ENCODE assay signal across 16 cellular contexts in genomic region chr9:99889120-99889519, GRCh38.
"Had no signal": no experiment of that assay in that cellular context is flagged by ENCODE, and none has a peak within 500 bp of the region (broad histone marks: within the 10 kb centered on the region; RNA-seq: fewer than 3 reads in every experiment).

No MANE protein-coding gene starts in this region.

- H3K9me3 Mint-ChIP-seq: activated CD4-positive, alpha-beta memory T cell treated with anti-CD3 and anti-CD28 coated beads for 36 hours; activated T-helper 1 cell treated with anti-CD3 and anti-CD28 coated beads, Interleukin-12 subunit alpha, Interleukin-12 subunit beta, Interleukin-2, Interleukin-4 antibody, amounts not matched to agents 30 ng/mL and 10 ng/mL and 1 ng/mL, durations not matched to agents 14 hours and 24 hours and 36 hours; nephron progenitor cell had no signal

- H3K36me3 ChIP-seq: heart right ventricle, sigmoid colon had no signal

- H3K27ac ChIP-seq: heart right ventricle, sigmoid colon had no signal

- H3K4me3 Mint-ChIP-seq: activated CD4-positive, alpha-beta memory T cell treated with anti-CD3 and anti-CD28 coated beads for 36 hours; activated T-helper 1 cell treated with anti-CD3 and anti-CD28 coated beads, Interleukin-12 subunit alpha, Interleukin-12 subunit beta, Interleukin-2, Interleukin-4 antibody, amounts not matched to agents 30 ng/mL and 10 ng/mL and 1 ng/mL, durations not matched to agents 14 hours and 24 hours and 36 hours; nephron progenitor cell had no signal

- FAIRE-seq: astrocyte, colon, endothelial cell of umbilical vein had no signal

- H3K9me3 ChIP-seq: heart right ventricle, sigmoid colon had no signal

- H3K36me3 Mint-ChIP-seq: activated CD4-positive, alpha-beta memory T cell treated with anti-CD3 and anti-CD28 coated beads for 36 hours had no signal

- ATAC-seq: activated CD4-positive, CD25-positive, alpha-beta regulatory T cell treated with anti-CD3 and anti-CD28 coated beads, Interleukin-2, amount 50 U/mL, for 24 hours; heart right ventricle; left ventricle myocardium superior had no signal

- H3K4me1 Mint-ChIP-seq: nephron progenitor cell had no signal

- H3K27me3 Mint-ChIP-seq: activated CD4-positive, alpha-beta memory T cell treated with anti-CD3 and anti-CD28 coated beads for 36 hours had no signal

- H3K4me1 ChIP-seq: heart right ventricle, sigmoid colon had no signal

- DNase-seq: activated CD4-positive, alpha-beta memory T cell treated with anti-CD3 and anti-CD28 coated beads for 36 hours; activated naive CD4-positive, alpha-beta T cell treated with Interleukin-2 at 50 U/mL for 16 hours; foreskin melanocyte; heart right ventricle; left ventricle myocardium superior; mesendoderm; nephron progenitor cell; sigmoid colon; stimulated activated CD4-positive, alpha-beta T cell treated with anti-CD3 and anti-CD28 coated beads, Interleukin-2, amount 100 ng/mL, for 48 hours; stimulated activated naive CD4-positive, alpha-beta T cell treated with Interleukin-2 at 50 U/mL for 16 hours; trophoblast cell had no signal

- H3K27ac Mint-ChIP-seq: activated CD4-positive, alpha-beta memory T cell treated with anti-CD3 and anti-CD28 coated beads for 36 hours; activated T-helper 1 cell treated with anti-CD3 and anti-CD28 coated beads, Interleukin-12 subunit alpha, Interleukin-12 subunit beta, Interleukin-2, Interleukin-4 antibody, amounts not matched to agents 30 ng/mL and 10 ng/mL and 1 ng/mL, durations not matched to agents 14 hours and 24 hours and 36 hours; nephron progenitor cell had no signal

- H3K27me3 ChIP-seq: heart right ventricle, sigmoid colon had no signal

- H3K4me3 ChIP-seq: heart right ventricle, sigmoid colon had no signal
